24 cellular contexts compared by ENCODE assay signal in genomic region chr3:58121183-58121582, GRCh38.
"Had no signal": no experiment of that assay in that cellular context is flagged by ENCODE, and none has a peak within 500 bp of the region (broad histone marks: within the 10 kb centered on the region; RNA-seq: fewer than 3 reads in every experiment).

No MANE protein-coding gene starts in this region.

- H3K4me3 ChIP-seq: ovary, smooth muscle cell, testis had no signal

- DNase-seq: activated CD4-positive, alpha-beta T cell treated with anti-CD3 and anti-CD28 coated beads, Interleukin-2, amount 50 U/mL, for 1 hour; activated CD4-positive, CD25-positive, alpha-beta regulatory T cell treated with anti-CD3 and anti-CD28 coated beads, Interleukin-2, amount 50 U/mL, for 72 hours; activated CD8-positive, alpha-beta T cell treated with anti-CD3 and anti-CD28 coated beads, Interleukin-2, amount 10 ng/mL, durations not matched to agents 7 days and 5 days; activated gamma-delta T cell; activated naive CD4-positive, alpha-beta T cell treated with anti-CD3 and anti-CD28 coated beads, Interleukin-2, amount 50 U/mL, for 16 hours; activated naive CD8-positive, alpha-beta T cell treated with anti-CD3 and anti-CD28 coated beads, Interleukin-2, amount 50 U/mL, for 24 hours; brain microvascular endothelial cell; central memory CD4-positive, alpha-beta T cell; effector CD8-positive, alpha-beta T cell; hypothalamus; ovary; stimulated activated CD4-positive, alpha-beta T cell treated with anti-CD3 and anti-CD28 coated beads, Interleukin-2, amount 100 ng/mL, for 48 hours; stimulated activated CD8-positive, alpha-beta memory T cell treated with anti-CD3 and anti-CD28 coated beads, Interleukin-4, amount 100 ng/mL, for 48 hours; stimulated activated naive B cell treated with anti-CD40 and anti-IgM and Interleukin-4, amounts not matched to agents 10 μg/mL and 1 μg/mL and 100 μg/mL, for 72 hours; T-helper 2 cell; testis; WERI-Rb-1 had no signal

- H3K36me3 ChIP-seq: neutrophil, ovary had no signal

- H3K27ac Mint-ChIP-seq: activated CD8-positive, alpha-beta T cell treated with anti-CD3 and anti-CD28 coated beads, Interleukin-2, amount 10 ng/mL, durations not matched to agents 7 days and 5 days; activated naive CD8-positive, alpha-beta T cell treated with anti-CD3 and anti-CD28 coated beads, Interleukin-2, amount 50 U/mL, for 24 hours; activated T-helper 1 cell treated with anti-CD3 and anti-CD28 coated beads, Interleukin-12 subunit alpha, Interleukin-12 subunit beta, Interleukin-2, Interleukin-4 antibody, amounts not matched to agents 30 ng/mL and 10 ng/mL and 1 ng/mL, durations not matched to agents 14 hours and 24 hours and 36 hours; natural killer cell treated with Interleukin-12 subunit alpha and Interleukin-12 subunit beta and Interleukin-15 and Interleukin-18, amount 100 ng/mL, for 72 hours; stimulated activated naive B cell treated with anti-CD40 and anti-IgM and Interleukin-4, amounts not matched to agents 10 μg/mL and 1 μg/mL and 100 μg/mL, for 72 hours; type B pancreatic cell had no signal

- H3K27me3 Mint-ChIP-seq: activated naive CD8-positive, alpha-beta T cell treated with anti-CD3 and anti-CD28 coated beads, Interleukin-2, amount 50 U/mL, for 24 hours; memory B cell; natural killer cell treated with Interleukin-12 subunit alpha and Interleukin-12 subunit beta and Interleukin-15 and Interleukin-18, amount 100 ng/mL, for 72 hours; stimulated activated naive B cell treated with anti-CD40 and anti-IgM and Interleukin-4, amounts not matched to agents 10 μg/mL and 1 μg/mL and 100 μg/mL, for 72 hours; type B pancreatic cell had no signal

- H3K9me3 Mint-ChIP-seq: activated naive CD8-positive, alpha-beta T cell treated with anti-CD3 and anti-CD28 coated beads, Interleukin-2, amount 50 U/mL, for 24 hours; activated T-helper 1 cell treated with anti-CD3 and anti-CD28 coated beads, Interleukin-12 subunit alpha, Interleukin-12 subunit beta, Interleukin-2, Interleukin-4 antibody, amounts not matched to agents 30 ng/mL and 10 ng/mL and 1 ng/mL, durations not matched to agents 14 hours and 24 hours and 36 hours; memory B cell; natural killer cell treated with Interleukin-12 subunit alpha and Interleukin-12 subunit beta and Interleukin-15 and Interleukin-18, amount 100 ng/mL, for 72 hours; stimulated activated naive B cell treated with anti-CD40 and anti-IgM and Interleukin-4, amounts not matched to agents 10 μg/mL and 1 μg/mL and 100 μg/mL, for 72 hours; type B pancreatic cell had no signal

- H3K27me3 ChIP-seq: brain microvascular endothelial cell, neutrophil, ovary, testis had no signal

- H3K27ac ChIP-seq: brain microvascular endothelial cell, neutrophil, ovary, WERI-Rb-1 had no signal

- H3K9me3 ChIP-seq: neutrophil, ovary, testis had no signal

- H3K4me3 Mint-ChIP-seq: activated CD8-positive, alpha-beta T cell treated with anti-CD3 and anti-CD28 coated beads, Interleukin-2, amount 10 ng/mL, durations not matched to agents 7 days and 5 days; activated naive CD8-positive, alpha-beta T cell treated with anti-CD3 and anti-CD28 coated beads, Interleukin-2, amount 50 U/mL, for 24 hours; activated T-helper 1 cell treated with anti-CD3 and anti-CD28 coated beads, Interleukin-12 subunit alpha, Interleukin-12 subunit beta, Interleukin-2, Interleukin-4 antibody, amounts not matched to agents 30 ng/mL and 10 ng/mL and 1 ng/mL, durations not matched to agents 14 hours and 24 hours and 36 hours; memory B cell; natural killer cell treated with Interleukin-12 subunit alpha and Interleukin-12 subunit beta and Interleukin-15 and Interleukin-18, amount 100 ng/mL, for 72 hours; stimulated activated naive B cell treated with anti-CD40 and anti-IgM and Interleukin-4, amounts not matched to agents 10 μg/mL and 1 μg/mL and 100 μg/mL, for 72 hours; type B pancreatic cell had no signal

- ATAC-seq: activated CD8-positive, alpha-beta T cell treated with anti-CD3 and anti-CD28 coated beads, Interleukin-2, amount 10 ng/mL, durations not matched to agents 7 days and 5 days; activated naive CD8-positive, alpha-beta T cell treated with anti-CD3 and anti-CD28 coated beads, Interleukin-2, amount 50 U/mL, for 24 hours; natural killer cell treated with Interleukin-12 subunit alpha and Interleukin-12 subunit beta and Interleukin-15 and Interleukin-18, amount 100 ng/mL, for 72 hours; sciatic nerve; stimulated activated naive B cell treated with anti-CD40 and anti-IgM and Interleukin-4, amounts not matched to agents 10 μg/mL and 1 μg/mL and 100 μg/mL, for 72 hours had no signal

- H3K36me3 Mint-ChIP-seq: natural killer cell treated with Interleukin-12 subunit alpha and Interleukin-12 subunit beta and Interleukin-15 and Interleukin-18, amount 100 ng/mL, for 72 hours had no signal
